8 cellular contexts compared by ENCODE assay signal in the genomic region with DNA sequence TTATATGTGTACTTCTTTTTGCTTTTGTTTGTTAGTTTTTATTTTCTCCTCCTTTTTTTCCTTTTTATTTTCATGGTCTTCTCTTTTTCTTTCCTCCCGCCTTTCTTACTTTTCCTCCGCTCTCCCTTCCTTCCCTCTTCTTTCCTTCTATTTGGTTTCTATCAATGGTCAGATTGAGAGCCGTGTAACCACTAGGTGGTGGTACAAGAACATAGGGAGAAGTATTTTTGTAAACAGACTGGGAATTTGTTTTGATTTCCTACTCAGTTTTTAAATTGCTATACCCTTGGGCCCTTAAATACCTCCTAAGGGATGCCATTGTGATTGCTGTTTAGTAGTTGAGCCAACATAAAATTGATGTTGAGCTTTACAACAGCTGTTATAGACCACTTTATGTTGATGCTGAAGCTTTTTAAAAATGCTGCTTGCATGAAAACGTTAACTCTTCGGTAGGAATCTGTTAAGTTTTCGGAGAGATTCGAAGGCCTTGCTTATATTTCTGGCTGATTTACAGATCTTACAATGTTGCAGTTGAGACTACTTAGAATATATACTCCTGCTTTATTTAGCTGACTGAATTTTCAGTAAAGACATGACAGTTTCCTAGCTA.
A peak's percentile ranks its signal among the peaks of the same experiment; 100 is the strongest.
DNase-seq lines count a peak whose midpoint lies in the region; ATAC-seq and TF ChIP-seq lines count a peak whose summit lies in the region.

No MANE protein-coding gene starts in this region.

- H3K4me2 ChIP-seq in DND-41 (ENCODE audit: insufficient read depth, low read length) (no peak overlapping the region), osteoblast (ENCODE audit: insufficient read depth, low read length) (peak overlapping the region; percentile 27)

- TF ChIP-seq EP300 in esophagus muscularis mucosa (IDR thresholded peaks at IDR 0.05) = no peak

- no peak for TF ChIP-seq POLR2A in esophagus muscularis mucosa (IDR thresholded peaks at IDR 0.05; ENCODE audit: low read depth)

- H3K9ac ChIP-seq in DND-41 (ENCODE audit: low read depth, low read length) = 0 out of 2 replicates have a peak overlapping the region, but pooled peaks have one; percentile 1

- H3K27ac ChIP-seq in 22Rv1 = no peak overlapping the region
- peak overlapping the region; percentile 43 for H3K27ac ChIP-seq in DND-41 (ENCODE audit: low read length)
- no peak overlapping the region for H3K27ac ChIP-seq in esophagus muscularis mucosa (replicated peaks in 1 of 4)
- no peak overlapping the region for H3K27ac ChIP-seq in osteoblast (ENCODE audit: low read depth, low read length)

- peak overlapping the region; percentile 38; the same call in 1 of the 2 replicates for H2AFZ ChIP-seq in DND-41 (ENCODE audit: low read depth, low read length)
- H2AFZ ChIP-seq in osteoblast (ENCODE audit: low read length) = peak overlapping the region; percentile 17

- peak; percentile 86 for TF ChIP-seq CTCF in 22Rv1 (IDR thresholded peaks at IDR 0.05)
- peak; percentile 92 for TF ChIP-seq CTCF in DND-41 (IDR thresholded peaks at IDR 0.05; ENCODE audit: borderline replicate concordance, extremely low read depth, low read length, poor library complexity, severe bottlenecking)
- TF ChIP-seq CTCF in esophagus muscularis mucosa (IDR thresholded peaks at IDR 0.05) = peak; percentile 36 to 62 (median 42)
- peak; percentile 85 for TF ChIP-seq CTCF in osteoblast (IDR thresholded peaks at IDR 0.05; ENCODE audit: extremely low read depth, low read depth, low read length)

- H3K79me2 ChIP-seq in DND-41 (ENCODE audit: insufficient read depth, low read length) (no peaks in the 10 kb centered on the region), osteoblast (ENCODE audit: insufficient read depth, low read length) (no peaks in the 10 kb centered on the region)

- DNase-seq in DND-41 = peak; percentile 39
- DNase-seq in NCI-H1105 treated with DMSO at 0.1 percent for 48 hours (lab: John Stamatoyannopoulos, UW) = peak; percentile 57
- DNase-seq in SW 1271 (lab: John Stamatoyannopoulos, UW) = peak; percentile 10 to 72
- DNase-seq in esophagus muscularis mucosa (ENCODE audit: extremely low spot score) = no peak
- DNase-seq in osteoblast (ENCODE audit: insufficient read length, low spot score, missing footprints) = peak; percentile 10

- H3K27me3 ChIP-seq in DND-41 (ENCODE audit: insufficient read depth, low read length, poor library complexity) = no peaks in the 10 kb centered on the region
- no peaks in the 10 kb centered on the region for H3K27me3 ChIP-seq in esophagus muscularis mucosa
- no peaks in the 10 kb centered on the region for H3K27me3 ChIP-seq in osteoblast (ENCODE audit: insufficient read depth, low read length)

- H4K20me1 ChIP-seq in DND-41 (ENCODE audit: insufficient read depth, low read length) (no peaks in the 10 kb centered on the region), osteoblast (ENCODE audit: insufficient read depth, low read length) (no peaks in the 10 kb centered on the region)

- no peak overlapping the region for H3K4me3 ChIP-seq in DND-41 (ENCODE audit: low read depth in 1 of 2, low read length in 2 of 2)
- no peak overlapping the region for H3K4me3 ChIP-seq in esophagus muscularis mucosa
- H3K4me3 ChIP-seq in osteoblast (ENCODE audit: insufficient read depth, low read length) = no peak overlapping the region

- intact Hi-C loops in esophagus muscularis mucosa (cut with DNase I) = loop anchor here (5.0 to 10.0 kb wide), 2 partner anchors 363 to 610 kb away; no protein-coding TSS in a partner anchor

- H3K4me1 ChIP-seq in DND-41 (ENCODE audit: insufficient read depth, low read length) (peaks cover 35% of the 10 kb centered on the region), esophagus muscularis mucosa (peaks cover 0 to 5% (median 0%) of the 10 kb centered on the region in 4 donors), osteoblast (ENCODE audit: insufficient read depth, low read length) (peaks cover 24% of the 10 kb centered on the region)

- ATAC-seq in DND-41 (ENCODE audit: insufficient read depth, low read depth) (peak; percentile 76), GM19324 (IDR thresholded peaks at IDR 0.05; ENCODE audit: low FRiP score, unreplicated experiment) (no peak), GM19328 (IDR thresholded peaks at IDR 0.05; ENCODE audit: unreplicated experiment) (no peak)

- no peaks in the 10 kb centered on the region for H3K36me3 ChIP-seq in DND-41 (ENCODE audit: insufficient read depth, low read length)
- no peaks in the 10 kb centered on the region for H3K36me3 ChIP-seq in esophagus muscularis mucosa
- H3K36me3 ChIP-seq in osteoblast (ENCODE audit: insufficient read depth, low read length) = no peaks in the 10 kb centered on the region

- no peaks in the 10 kb centered on the region for H3K9me3 ChIP-seq in DND-41 (ENCODE audit: insufficient read depth, low read length, severe bottlenecking)
- H3K9me3 ChIP-seq in esophagus muscularis mucosa = no peaks in the 10 kb centered on the region
- H3K9me3 ChIP-seq in osteoblast (ENCODE audit: low read depth, low read length) = no peaks in the 10 kb centered on the region

- 48% methylated on average over 7 of the region's 7 CpGs for WGBS in esophagus muscularis mucosa

Comparison
In these comparisons a context has a peak if more than half of its experiments do, and no peak if none do; other contexts are left out.
1. CTCF ChIP-seq: peak in every context shown above with its lines; median percentile 92 in DND-41; 86 in 22Rv1; 85 in osteoblast; 42 in esophagus muscularis mucosa.